8 cellular contexts compared by ENCODE assay signal in the genomic region with DNA sequence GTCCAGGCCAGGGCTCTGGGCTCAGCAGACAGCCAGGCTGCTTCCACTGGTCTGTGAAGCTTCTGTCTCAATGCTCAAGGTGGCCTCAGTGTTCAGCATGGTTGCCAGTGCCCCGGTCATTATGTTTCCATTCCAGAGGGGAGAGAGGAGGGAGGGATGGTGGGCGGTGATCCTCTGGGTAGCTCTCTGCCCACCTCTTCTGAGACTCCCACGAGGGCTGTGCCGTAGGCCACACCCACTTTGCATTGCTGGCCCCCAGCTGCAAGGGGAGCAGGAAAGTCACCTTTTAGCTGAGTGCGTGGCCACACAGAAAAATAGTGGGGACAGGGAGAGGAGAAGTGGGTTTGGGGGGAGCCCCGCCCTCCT. TPM values are rescaled to one million over a fixed set of nuclear protein-coding genes. Genes with fewer than 3 reads are reported as not detected.
DNase-seq lines count a peak whose midpoint lies in the region; ATAC-seq and TF ChIP-seq lines count a peak whose summit lies in the region.

No MANE protein-coding gene starts in this region.

- no peaks in the 10 kb centered on the region for H3K9me3 ChIP-seq in gastrocnemius medialis

- peaks cover 37% of the 10 kb centered on the region for H3K4me1 Mint-ChIP-seq in glutamatergic neuron (ENCODE audit: low read depth, unreplicated experiment)

- TF ChIP-seq CTCF in GM12865 (IDR thresholded peaks at IDR 0.05; ENCODE audit: insufficient read depth, low read depth, low read length, missing control alignments) (no peak), WI38 (IDR thresholded peaks at IDR 0.05; ENCODE audit: low read depth, low read length) (no peak), glutamatergic neuron (IDR thresholded peaks at IDR 0.05; ENCODE audit: partially characterized antibody, unreplicated experiment) (no peak), gastrocnemius medialis (IDR thresholded peaks at IDR 0.05 in 4 of 5, conservative IDR thresholded peaks at IDR 0.05 in 1 of 5) (no peak)

- peak; percentile 38 for DNase-seq in GM12865 (ENCODE audit: low read depth)
- DNase-seq in glutamatergic neuron = no peak
- no peak for DNase-seq in gastrocnemius medialis
- DNase-seq in activated effector memory CD4-positive, alpha-beta T cell treated with anti-CD3 and anti-CD28 coated beads, Interleukin-2, amount 50 U/mL, for 16 hours = no peak
- no peak for DNase-seq in NK-92 (lab: John Stamatoyannopoulos, UW; ENCODE audit: unreplicated experiment)
- no peak for DNase-seq in SIG-M5 treated with dmso at 0.1 percent for 504 hours (lab: John Stamatoyannopoulos, UW; ENCODE audit: unreplicated experiment)

- H3K4me1 ChIP-seq in gastrocnemius medialis = peaks cover 35 to 56% of the 10 kb centered on the region in 2 donors

- in situ Hi-C loops in gastrocnemius medialis (cut with MboI; ENCODE audit: low sequenced_read_pairs in 4 of 4) = no loop called here

- no peaks in the 10 kb centered on the region for H3K27me3 ChIP-seq in gastrocnemius medialis

- H3K27ac ChIP-seq in gastrocnemius medialis = peak overlapping the region; percentile 95 to 97 (median 96)

- H3K4me3 Mint-ChIP-seq in glutamatergic neuron (ENCODE audit: unreplicated experiment) = no peak overlapping the region

- peak overlapping the region; percentile 75 for H3K4me3 ChIP-seq in GM12865 (ENCODE audit: low read depth, low read length)
- peak overlapping the region; percentile 65 for H3K4me3 ChIP-seq in WI38 (ENCODE audit: low read depth, low read length)
- H3K4me3 ChIP-seq in gastrocnemius medialis = peak overlapping the region; percentile 57 to 79 (median 70)

- no peak for TF ChIP-seq POLR2A in gastrocnemius medialis (IDR thresholded peaks at IDR 0.05)

- no peaks in the 10 kb centered on the region for H3K36me3 ChIP-seq in gastrocnemius medialis

- H3K36me3 Mint-ChIP-seq in glutamatergic neuron (ENCODE audit: unreplicated experiment) = no peaks in the 10 kb centered on the region

- intact Hi-C loops in gastrocnemius medialis (cut with DNase I; ENCODE audit: low total_unique reads) = no loop called here

- H3K9me3 Mint-ChIP-seq in glutamatergic neuron (ENCODE audit: unreplicated experiment) = peaks cover 15% of the 10 kb centered on the region

- peaks cover 7% of the 10 kb centered on the region for H3K27me3 Mint-ChIP-seq in glutamatergic neuron (ENCODE audit: unreplicated experiment)

- ATAC-seq in HG02623 (IDR thresholded peaks at IDR 0.05; ENCODE audit: unreplicated experiment) (peak; percentile 12), gastrocnemius medialis (peak in 1 of 2 donors; percentile 6)

- H3K27ac Mint-ChIP-seq in glutamatergic neuron (ENCODE audit: unreplicated experiment) = peak overlapping the region; percentile 96

RNA-seq across cellular contexts. Expression of a gene that starts 42.5 kb away (rescaled TPM):
- 41.7 TPM for total RNA-seq in glutamatergic neuron (ENCODE audit: unreplicated experiment)
- 10 to 100 TPM in 3 of 4 donors, 1 to 10 TPM in 1; 9.8 to 43.6 (median 18.8) TPM for total RNA-seq in gastrocnemius medialis

RNA-seq across cellular contexts. Expression of a gene that starts 50.8 kb away (rescaled TPM):
- total RNA-seq in glutamatergic neuron (ENCODE audit: unreplicated experiment) (49.8 TPM), gastrocnemius medialis (10 to 100 TPM; 10.2 to 18.1 (median 14.6) TPM)
